ENCODE assay signal across 8 cellular contexts in genomic region chr15:90035095-90035834, GRCh38. TPM values are rescaled to one million over a fixed set of nuclear protein-coding genes. Genes with fewer than 3 reads are reported as not detected.
DNase-seq lines count a peak whose midpoint lies in the region; ATAC-seq and TF ChIP-seq lines count a peak whose summit lies in the region.

No MANE protein-coding gene starts in this region.

- H3K18ac ChIP-seq in trophoblast cell (ENCODE audit: low read length) = peak overlapping the region; percentile 31

- no peak for TF ChIP-seq CTCF in fibroblast of villous mesenchyme (IDR thresholded peaks at IDR 0.05; ENCODE audit: insufficient read depth, low read depth, low read length)
- no peak for TF ChIP-seq CTCF in GM20000 (IDR thresholded peaks at IDR 0.05; ENCODE audit: extremely low read depth, missing control alignments)

- H3K4me1 Mint-ChIP-seq in T-cell = peaks cover 69 to 86% (median 73%) of the 10 kb centered on the region in 3 donors

- H3K4me1 ChIP-seq in trophoblast cell (ENCODE audit: control insufficient read depth in 1 of 2, insufficient read depth in 2 of 2, low read length in 2 of 2) = peaks cover 27 to 34% of the 10 kb centered on the region in 2 experiments

- no peaks in the 10 kb centered on the region for H3K27me3 ChIP-seq in trophoblast cell (ENCODE audit: insufficient read depth, low read length)

- peak; percentile 93 for DNase-seq in NK-92 treated with Interleukin-12 subunit alpha and Interleukin-12 subunit beta, amount 100 ng/mL, for 24 hours (lab: John Stamatoyannopoulos, UW)
- DNase-seq in NK-92 (lab: John Stamatoyannopoulos, UW; ENCODE audit: unreplicated experiment) = no peak
- DNase-seq in T-cell = peak in 20 of 34 experiments; percentile 15 to 66 (median 27)
- peak; percentile 69 for DNase-seq in fibroblast of villous mesenchyme (ENCODE audit: low read depth)
- DNase-seq in trophoblast cell = peak; percentile 80 to 84
- no peak for DNase-seq in GM20000 (ENCODE audit: low spot score)
- DNase-seq in NCI-H524 (lab: John Stamatoyannopoulos, UW) = no peak

- no peaks in the 10 kb centered on the region for H3K9me3 ChIP-seq in trophoblast cell (ENCODE audit: insufficient read depth, low read depth, low read length)

- no peak overlapping the region for H4K12ac ChIP-seq in trophoblast cell (ENCODE audit: low read depth, low read length)

- peak overlapping the region; percentile 20 for H3K27ac ChIP-seq in trophoblast cell (ENCODE audit: low read depth, low read length)

- H3K23ac ChIP-seq in trophoblast cell (ENCODE audit: low read length) = no peak overlapping the region

- peak overlapping the region; percentile 28 for H4K91ac ChIP-seq in trophoblast cell (ENCODE audit: low read depth, low read length)

- no peak overlapping the region for H2BK120ac ChIP-seq in trophoblast cell (ENCODE audit: insufficient read depth, low read length, poor library complexity)

- no peak overlapping the region for H3K4ac ChIP-seq in trophoblast cell (ENCODE audit: low read depth, low read length)

- H3K36me3 ChIP-seq in trophoblast cell (ENCODE audit: control insufficient read depth in 1 of 2, insufficient read depth in 2 of 2, low read length in 2 of 2) = no peaks in the 10 kb centered on the region

- no peak overlapping the region for H2AK5ac ChIP-seq in trophoblast cell (ENCODE audit: low read length)

- no peaks in the 10 kb centered on the region for H3K9me3 Mint-ChIP-seq in T-cell

- H4K8ac ChIP-seq in trophoblast cell (ENCODE audit: low read depth, low read length) = peak overlapping the region; percentile 10

- H3K36me3 Mint-ChIP-seq in T-cell = no peaks in the 10 kb centered on the region

- H3K27me3 Mint-ChIP-seq in T-cell = no peaks in the 10 kb centered on the region

- H2AFZ ChIP-seq in trophoblast cell (ENCODE audit: insufficient read depth, low read length, poor library complexity) = no peak overlapping the region

- POLR2A ChIA-PET in T-cell (lab: Charles Lee) = interaction anchor here in 1 of 2 donors (0.6 to 1.0 kb wide), 2 partner anchors 8 to 18 kb away, joined by 4 to 7 read pairs; no protein-coding TSS in a partner anchor

- ATAC-seq in T-cell (replicated peaks in 1 of 4) (no peak), HG03460 (IDR thresholded peaks at IDR 0.05; ENCODE audit: unreplicated experiment) (no peak)

- CTCF ChIA-PET in T-cell (lab: Charles Lee) = interaction anchor here in 1 of 2 donors (0.6 kb wide), 1 partner anchor 10 kb away, joined by 3 read pairs; no protein-coding TSS in a partner anchor

- no peaks in the 10 kb centered on the region for H3K79me2 ChIP-seq in trophoblast cell (ENCODE audit: control insufficient read depth, insufficient read depth, low read length, poor library complexity)

- no CpG with 5 or more reads among the region's 19 CpGs for WGBS in trophoblast cell (ENCODE audit: extremely low coverage, insufficient coverage, insufficient read length)

- H2BK12ac ChIP-seq in trophoblast cell (ENCODE audit: low read length) = peak overlapping the region; percentile 5

- H3K79me1 ChIP-seq in trophoblast cell (ENCODE audit: low read length) = peaks cover 7% of the 10 kb centered on the region

- H3K27ac Mint-ChIP-seq in T-cell = peak overlapping the region; percentile 7 to 85

- H3K4me2 ChIP-seq in trophoblast cell (ENCODE audit: low read length) = no peak overlapping the region

- no peak overlapping the region for H3K4me3 ChIP-seq in fibroblast of villous mesenchyme (ENCODE audit: low read depth, low read length)
- no peak overlapping the region for H3K4me3 ChIP-seq in trophoblast cell (ENCODE audit: low read depth, low read length)

- H2BK5ac ChIP-seq in trophoblast cell (ENCODE audit: low read depth, low read length, poor library complexity) = no peak overlapping the region

- no peak overlapping the region for H3K9ac ChIP-seq in trophoblast cell (ENCODE audit: low read length)

- peak overlapping the region; percentile 18 for H3K14ac ChIP-seq in trophoblast cell (ENCODE audit: low read length)

- peak overlapping the region in 2 of 3 donors; percentile 41 to 68 for H3K4me3 Mint-ChIP-seq in T-cell

RNA-seq across cellular contexts. Expression of gene ZNF710, which starts 34.1 kb away (rescaled TPM):
- total RNA-seq in T-cell = 10 to 100 TPM; 11.8 to 21.2 (median 17.7) TPM
- 13.0 and 16.8 TPM in 2 replicates for total RNA-seq in fibroblast of villous mesenchyme
- 27.6 and 29.8 TPM in 2 replicates for polyA plus RNA-seq in trophoblast cell (2013)

Comparison
In these comparisons a context has a peak if more than half of its experiments do, and no peak if none do; other contexts are left out.
1. DNase-seq: peak in NK-92 treated with Interleukin-12 subunit alpha and Interleukin-12 subunit beta, amount 100 ng/mL, for 24 hours (single experiment), T-cell (20 of 34), fibroblast of villous mesenchyme (single experiment) and trophoblast cell (2 of 2); none in NK-92 (single experiment), GM20000 (single experiment) and NCI-H524 (0 of 2).